Comparison of ENCODE assay signal across 1 cellular context in the genomic region with DNA sequence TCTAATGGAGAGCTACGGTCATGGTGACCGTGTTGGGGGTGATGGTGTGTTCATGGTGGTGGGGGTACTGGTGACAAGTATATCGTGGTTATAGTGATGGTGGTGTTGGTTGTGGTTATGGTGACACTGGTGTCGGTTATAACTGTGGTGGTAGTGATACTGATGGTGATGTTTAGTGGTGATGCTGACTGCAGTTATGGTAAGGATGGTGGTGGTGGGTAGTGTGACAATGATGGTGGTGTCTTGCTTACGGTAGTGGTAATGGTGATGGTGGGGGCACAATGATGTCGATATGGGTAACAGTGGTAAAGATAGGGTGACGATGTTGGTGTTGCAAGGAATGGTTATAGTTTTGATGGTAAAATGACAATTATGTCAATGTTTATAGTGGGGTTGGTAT.
TF ChIP-seq lines count a peak whose summit lies in the region.

No MANE protein-coding gene starts in this region.

TF ChIP-seq in K562, 482 proteins besides CTCF, POLR2A, EP300 and RAD21 (continued from another document):
- TF ChIP-seq, protein P1, sequence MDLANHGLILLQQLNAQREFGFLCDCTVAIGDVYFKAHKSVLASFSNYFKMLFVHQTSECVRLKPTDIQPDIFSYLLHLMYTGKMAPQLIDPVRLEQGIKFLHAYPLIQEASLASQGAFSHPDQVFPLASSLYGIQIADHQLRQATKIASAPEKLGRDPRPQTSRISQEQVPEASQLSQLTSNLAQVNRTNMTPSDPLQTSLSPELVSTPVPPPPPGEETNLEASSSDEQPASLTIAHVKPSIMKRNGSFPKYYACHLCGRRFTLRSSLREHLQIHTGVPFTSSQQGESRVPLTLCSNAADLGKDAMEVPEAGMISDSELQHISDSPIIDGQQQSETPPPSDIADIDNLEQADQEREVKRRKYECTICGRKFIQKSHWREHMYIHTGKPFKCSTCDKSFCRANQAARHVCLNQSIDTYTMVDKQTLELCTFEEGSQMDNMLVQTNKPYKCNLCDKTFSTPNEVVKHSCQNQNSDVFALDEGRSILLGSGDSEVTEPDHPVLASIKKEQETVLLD (IDR thresholded peaks at IDR 0.05): 0 out of 2 replicates have a peak, but pooled peaks have one; percentile 21
- no peak for TF ChIP-seq MBD2 (IDR thresholded peaks at IDR 0.05; ENCODE audit: borderline replicate concordance, low read depth)
- no peak for TF ChIP-seq CTBP1 (IDR thresholded peaks at IDR 0.05; ENCODE audit: borderline replicate concordance)
- TF ChIP-seq NR3C1 (CRISPR knock-in tag; IDR thresholded peaks at IDR 0.05): no peak
- TF ChIP-seq POLR2AphosphoS5 (IDR thresholded peaks at IDR 0.05; ENCODE audit: control insufficient read depth, insufficient read depth, low read depth, low read length): no peak
- TF ChIP-seq ETS1 (conservative IDR thresholded peaks at IDR 0.05; ENCODE audit: control insufficient read depth, low read depth, low read length): no peak
- no peak for TF ChIP-seq HBP1 (CRISPR knock-in tag; IDR thresholded peaks at IDR 0.05)
- TF ChIP-seq BCL6 (CRISPR knock-in tag; IDR thresholded peaks at IDR 0.05): no peak
- no peak for TF ChIP-seq ZNF668 (CRISPR knock-in tag; IDR thresholded peaks at IDR 0.05)
- 0 out of 2 replicates have a peak, but pooled peaks have one; percentile 55 for TF ChIP-seq MCM3 (IDR thresholded peaks at IDR 0.05)
TF ChIP-seq in K562: peak in this region for 6.
